ENCODE assay signal across 8 cellular contexts in the genomic region with DNA sequence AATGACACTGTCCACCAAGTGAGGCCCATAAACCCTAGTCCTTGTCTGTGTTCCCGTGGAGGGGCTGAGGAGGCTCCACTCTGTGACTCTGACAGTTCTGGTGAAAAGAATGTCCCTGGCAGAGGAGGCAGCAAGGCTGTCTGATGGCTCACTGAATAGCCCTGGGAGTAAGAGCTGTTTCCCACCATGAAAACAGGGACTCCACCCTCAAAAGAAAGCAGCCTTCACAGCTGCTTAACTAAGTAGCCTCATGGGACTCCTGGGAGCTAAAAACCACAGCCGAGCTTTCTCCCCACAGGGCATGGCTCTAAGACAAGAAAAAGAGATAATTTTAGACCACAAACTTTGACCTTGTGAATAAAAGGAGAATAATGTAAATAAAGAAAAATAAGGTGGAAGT.
DNase-seq lines count a peak whose midpoint lies in the region; ATAC-seq, FAIRE-seq and TF ChIP-seq lines count a peak whose summit lies in the region.
"Had no signal": no experiment of that assay in that cellular context is flagged by ENCODE, and none has a peak within 500 bp of the region (broad histone marks: within the 10 kb centered on the region; RNA-seq: fewer than 3 reads in every experiment).

No MANE protein-coding gene starts in this region.

- H3K27me3 ChIP-seq in mammary epithelial cell (ENCODE audit: insufficient read depth, low read length) (no peaks in the 10 kb centered on the region), smooth muscle cell (ENCODE audit: low read depth) (no peaks in the 10 kb centered on the region)

- ATAC-seq in GM18907 (IDR thresholded peaks at IDR 0.05; ENCODE audit: unreplicated experiment): peak; percentile 70
- peak; percentile 54 for ATAC-seq in HG03103 (IDR thresholded peaks at IDR 0.05; ENCODE audit: low read depth, unreplicated experiment)
- ATAC-seq in GM21526 (IDR thresholded peaks at IDR 0.05; ENCODE audit: low FRiP score, unreplicated experiment): no peak

- BruUV-seq in mammary epithelial cell (replicated peaks; lab: Mats Ljungman, UMichigan): no TSS peak

- no peaks in the 10 kb centered on the region for H4K20me1 ChIP-seq in mammary epithelial cell (ENCODE audit: insufficient read depth, low read length)
- no peaks in the 10 kb centered on the region for H4K20me1 ChIP-seq in smooth muscle cell (ENCODE audit: low read depth)

- no peak for FAIRE-seq in GM19239 (lab: Jason Lieb, UNC)
- FAIRE-seq: islet of Langerhans had no signal

- H3K4me2 ChIP-seq in mammary epithelial cell (ENCODE audit: insufficient read depth, low read depth, low read length): no peak overlapping the region
- peak overlapping the region; percentile 31 for H3K4me2 ChIP-seq in smooth muscle cell

- H3K36me3 ChIP-seq in mammary epithelial cell (ENCODE audit: insufficient read depth, low read length) (no peaks in the 10 kb centered on the region), smooth muscle cell (ENCODE audit: low read depth) (no peaks in the 10 kb centered on the region)

- WGBS in mammary epithelial cell (ENCODE audit: low coverage, missing lambda C conversion rate): 5% methylated on average over 2 of the region's 2 CpGs
- 25% methylated on average over 2 of the region's 2 CpGs for WGBS in smooth muscle cell (ENCODE audit: low lambda C conversion rate)

- CTCF ChIA-PET in mammary epithelial cell (lab: Charles Lee; ENCODE audit: low non-redundant PET): interaction anchor here (1.1 kb wide), 1 partner anchor 13 kb away, joined by 4 read pairs; no protein-coding TSS in a partner anchor

- no peaks in the 10 kb centered on the region for H3K4me1 ChIP-seq in mammary epithelial cell (ENCODE audit: insufficient read depth, low read length)
- no peaks in the 10 kb centered on the region for H3K4me1 ChIP-seq in smooth muscle cell (ENCODE audit: low read depth)

- peak; percentile 19 for DNase-seq in mammary epithelial cell
- DNase-seq in smooth muscle cell (lab: John Stamatoyannopoulos, UW; ENCODE audit: unreplicated experiment): no peak
- no peak for DNase-seq in activated CD8-positive, alpha-beta memory T cell treated with anti-CD3 and anti-CD28 coated beads, Interleukin-2, amount 50 U/mL, for 48 hours
- DNase-seq in GM19239 (ENCODE audit: insufficient read length, low spot score): no peak

- H3K9ac ChIP-seq in mammary epithelial cell (ENCODE audit: insufficient read depth, low read length) (no peak overlapping the region), smooth muscle cell (ENCODE audit: low read depth) (no peak overlapping the region)

- H3K9me3 ChIP-seq in mammary epithelial cell (replicated peaks; ENCODE audit: insufficient read depth, low read length) (no peaks in the 10 kb centered on the region), smooth muscle cell (replicated peaks; ENCODE audit: low read depth) (no peaks in the 10 kb centered on the region)

- H3K4me3 ChIP-seq in mammary epithelial cell (replicated peaks in 1 of 3; ENCODE audit: insufficient read depth in 1 of 3, low read depth in 2 of 3, low read length in 3 of 3) (no peak overlapping the region), smooth muscle cell (no peak overlapping the region)

- H3K79me2 ChIP-seq in mammary epithelial cell (ENCODE audit: insufficient read depth, low read length) (no peaks in the 10 kb centered on the region), smooth muscle cell (ENCODE audit: low read depth) (no peaks in the 10 kb centered on the region)

- no peaks in the 10 kb centered on the region for H3F3A ChIP-seq in smooth muscle cell (ENCODE audit: low read depth)

- no peak overlapping the region for H3K27ac ChIP-seq in mammary epithelial cell (ENCODE audit: insufficient read depth, low read depth, low read length)
- no peak overlapping the region for H3K27ac ChIP-seq in smooth muscle cell (ENCODE audit: low read depth)

- H2AFZ ChIP-seq in mammary epithelial cell (ENCODE audit: low read depth, low read length) (no peak overlapping the region), smooth muscle cell (ENCODE audit: low read depth) (no peak overlapping the region)

- TF ChIP-seq CTCF in mammary epithelial cell (conservative IDR thresholded peaks at IDR 0.05 in 1 of 2, IDR thresholded peaks at IDR 0.05 in 1 of 2; ENCODE audit: extremely low read depth in 1 of 2, insufficient read depth in 1 of 2, low read depth in 1 of 2, low read length in 2 of 2): no peak
- no peak for TF ChIP-seq CTCF in smooth muscle cell (IDR thresholded peaks at IDR 0.05; ENCODE audit: borderline replicate concordance, insufficient read depth, poor library complexity, severe bottlenecking)

- in situ Hi-C loops in mammary epithelial cell (cut with MboI; ENCODE audit: low sequenced_read_pairs in 2 of 2): no loop called here

- dilution Hi-C loops in mammary epithelial cell (cut with HindIII; ENCODE audit: low sequenced_read_pairs): no loop called here

- intact Hi-C loops in mammary epithelial cell (cut with micrococcal nuclease): no loop called here
